ENCODE assay signal across 2 cellular contexts in the genomic region with DNA sequence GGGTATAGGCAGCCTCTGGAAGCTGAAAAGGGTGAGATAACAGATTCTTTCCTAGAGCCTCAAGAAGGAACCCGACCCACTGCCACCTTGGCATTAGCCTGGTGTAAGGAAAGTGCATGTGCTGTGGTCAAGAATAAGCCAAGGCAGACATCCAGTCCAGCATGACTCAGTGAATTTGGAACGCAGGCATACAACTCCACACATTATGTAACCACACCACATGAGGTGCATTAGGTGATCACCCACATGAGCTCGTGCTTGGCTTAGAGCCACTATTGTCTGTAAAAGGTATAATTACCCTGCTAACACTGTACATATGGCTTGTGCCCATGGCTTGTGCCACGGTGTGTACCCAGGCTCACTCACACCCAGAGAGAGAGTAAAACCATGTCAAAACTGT.
TF ChIP-seq lines count a peak whose summit lies in the region.

No MANE protein-coding gene starts in this region.

TF ChIP-seq in GM12891, 5 proteins besides CTCF, POLR2A, EP300 and RAD21:
- TF ChIP-seq SPI1 (IDR thresholded peaks at IDR 0.05; ENCODE audit: low read depth, low read length) (no peak), POLR2AphosphoS5 (IDR thresholded peaks at IDR 0.05; ENCODE audit: low read depth, low read length) (no peak), TAF1 (IDR thresholded peaks at IDR 0.05; ENCODE audit: low read depth, low read length) (no peak)

TF ChIP-seq in HepG2, 621 proteins besides CTCF, POLR2A, EP300 and RAD21:
- TF ChIP-seq ZBTB1 (CRISPR knock-in tag; IDR thresholded peaks at IDR 0.05; ENCODE audit: borderline replicate concordance), result no peak
- TF ChIP-seq MTA1 (CRISPR knock-in tag; IDR thresholded peaks at IDR 0.05; ENCODE audit: borderline replicate concordance), result no peak
- TF ChIP-seq GLI4 (CRISPR knock-in tag; IDR thresholded peaks at IDR 0.05; ENCODE audit: borderline replicate concordance), result no peak
- no peak for TF ChIP-seq GATAD2A (CRISPR knock-in tag; IDR thresholded peaks at IDR 0.05)
- TF ChIP-seq, protein P1, sequence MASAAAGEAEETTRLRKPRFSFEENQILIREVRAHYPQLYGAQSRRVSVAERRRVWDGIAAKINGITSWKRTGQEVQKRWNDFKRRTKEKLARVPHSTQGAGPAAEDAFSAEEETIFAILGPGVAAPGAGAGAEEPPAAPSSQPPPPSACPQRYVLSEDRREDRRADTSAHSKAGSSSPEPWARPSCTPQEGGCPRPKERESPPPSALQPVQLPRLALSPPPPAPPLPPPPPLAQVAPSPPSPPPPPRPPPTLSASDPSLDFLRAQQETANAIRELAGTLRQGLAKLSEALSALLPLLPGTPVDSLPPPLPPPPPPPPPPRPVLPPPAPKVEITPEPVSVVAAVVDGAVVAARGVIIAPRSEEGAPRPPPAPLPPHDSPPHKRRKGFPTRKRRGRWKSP (CRISPR knock-in tag; IDR thresholded peaks at IDR 0.05), result no peak
- no peak for TF ChIP-seq YEATS4 (CRISPR knock-in tag; IDR thresholded peaks at IDR 0.05; ENCODE audit: borderline replicate concordance)
- TF ChIP-seq, protein P2, sequence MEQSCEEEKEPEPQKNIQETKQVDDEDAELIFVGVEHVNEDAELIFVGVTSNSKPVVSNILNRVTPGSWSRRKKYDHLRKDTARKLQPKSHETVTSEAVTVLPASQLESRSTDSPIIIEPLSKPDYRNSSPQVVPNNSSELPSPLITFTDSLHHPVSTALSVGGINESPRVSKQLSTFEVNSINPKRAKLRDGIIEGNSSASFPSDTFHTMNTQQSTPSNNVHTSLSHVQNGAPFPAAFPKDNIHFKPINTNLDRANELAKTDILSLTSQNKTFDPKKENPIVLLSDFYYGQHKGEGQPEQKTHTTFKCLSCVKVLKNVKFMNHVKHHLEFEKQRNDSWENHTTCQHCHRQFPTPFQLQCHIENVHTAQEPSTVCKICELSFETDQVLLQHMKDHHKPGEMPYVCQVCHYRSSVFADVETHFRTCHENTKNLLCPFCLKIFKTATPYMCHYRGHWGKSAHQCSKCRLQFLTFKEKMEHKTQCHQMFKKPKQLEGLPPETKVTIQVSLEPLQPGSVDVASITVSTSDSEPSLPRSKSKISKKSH (CRISPR knock-in tag; IDR thresholded peaks at IDR 0.05; ENCODE audit: borderline replicate concordance), result no peak
- TF ChIP-seq CHD2 (IDR thresholded peaks at IDR 0.05; ENCODE audit: low read depth, low read length), result no peak
- TF ChIP-seq SKI (IDR thresholded peaks at IDR 0.05; ENCODE audit: partially characterized antibody), result no peak
- no peak for TF ChIP-seq ATRX (CRISPR knock-in tag; IDR thresholded peaks at IDR 0.05; ENCODE audit: borderline replicate concordance)
TF ChIP-seq in HepG2: peak in this region for 0.
